36 cellular contexts compared by ENCODE assay signal in the genomic region with DNA sequence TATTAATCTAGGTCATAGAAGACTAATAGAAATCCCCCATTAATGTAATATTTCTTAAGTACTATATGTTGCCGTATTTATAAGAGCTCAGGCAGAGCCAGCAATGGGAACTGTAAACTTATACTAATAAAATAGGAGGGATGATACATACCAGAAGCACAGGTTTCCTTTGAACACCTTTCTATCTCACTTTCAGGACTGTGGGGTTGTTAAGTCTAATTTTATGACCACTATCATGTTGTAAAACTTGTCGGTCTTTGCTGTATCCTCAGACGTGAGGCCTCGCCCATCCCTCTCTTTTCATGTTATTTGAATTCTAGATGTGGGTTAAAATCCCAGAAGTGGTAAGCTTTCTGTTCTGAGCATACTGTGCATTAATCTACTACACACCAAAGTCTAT.
DNase-seq lines count a peak whose midpoint lies in the region; ATAC-seq, FAIRE-seq and TF ChIP-seq lines count a peak whose summit lies in the region.
"Had no signal": no experiment of that assay in that cellular context is flagged by ENCODE, and none has a peak within 500 bp of the region (broad histone marks: within the 10 kb centered on the region; RNA-seq: fewer than 3 reads in every experiment).

No MANE protein-coding gene starts in this region.

- no peak overlapping the region for H3K4me3 Mint-ChIP-seq in activated CD4-positive, alpha-beta memory T cell treated with anti-CD3 and anti-CD28 coated beads for 36 hours
- no peak overlapping the region for H3K4me3 Mint-ChIP-seq in CD4-positive, alpha-beta memory T cell
- H3K4me3 Mint-ChIP-seq: B cell; CD14-positive monocyte; CD4-positive, alpha-beta T cell; CD4-positive, CD25-positive, alpha-beta regulatory T cell; CD8-positive, alpha-beta memory T cell; CD8-positive, alpha-beta T cell had no signal

- H2AFZ ChIP-seq in hepatocyte: no peak overlapping the region

- H3K9me3 ChIP-seq in hepatocyte (ENCODE audit: low read depth) (no peaks in the 10 kb centered on the region), mucosa of descending colon (no peaks in the 10 kb centered on the region), small intestine (ENCODE audit: control insufficient read depth, low read depth) (no peaks in the 10 kb centered on the region)
- H3K9me3 ChIP-seq in CD4-positive, alpha-beta memory T cell (ENCODE audit: control insufficient read depth in 1 of 2, low read length in 2 of 2): no peaks in the 10 kb centered on the region
- H3K9me3 ChIP-seq: A549; BE2C; BLaER1; BLaER1 treated with 17β-estradiol and CSF1 and Interleukin-3, amounts not matched to agents 10 nM and 100 nM; Caco-2 had no signal

- no peaks in the 10 kb centered on the region for H3K27me3 Mint-ChIP-seq in activated CD4-positive, alpha-beta memory T cell treated with anti-CD3 and anti-CD28 coated beads for 36 hours
- H3K27me3 Mint-ChIP-seq in CD4-positive, alpha-beta memory T cell: no peaks in the 10 kb centered on the region
- H3K27me3 Mint-ChIP-seq: B cell; CD4-positive, alpha-beta T cell; CD4-positive, CD25-positive, alpha-beta regulatory T cell; CD8-positive, alpha-beta memory T cell had no signal

- CTCF ChIA-PET in activated CD4-positive, alpha-beta memory T cell treated with anti-CD3 and anti-CD28 coated beads for 36 hours (lab: Charles Lee): interaction anchor here (0.7 kb wide), 1 partner anchor 160 kb away, joined by 3 read pairs; no protein-coding TSS in a partner anchor
- CTCF ChIA-PET in CD4-positive, alpha-beta memory T cell (lab: Charles Lee; ENCODE audit: partially characterized antibody): interaction anchor here (1.0 kb wide), 1 partner anchor 31 kb away, joined by 3 read pairs; no protein-coding TSS in a partner anchor

- peaks cover 9% of the 10 kb centered on the region for H3K9me3 Mint-ChIP-seq in activated CD4-positive, alpha-beta memory T cell treated with anti-CD3 and anti-CD28 coated beads for 36 hours
- H3K9me3 Mint-ChIP-seq in CD4-positive, alpha-beta memory T cell: peaks cover 0 to 19% (median 6%) of the 10 kb centered on the region in 8 donors

- ATAC-seq in left colon (peak; percentile 86), mucosa of descending colon (peak; percentile 85)
- ATAC-seq: A549; CD8-positive, alpha-beta T cell had no signal

- FAIRE-seq in small intestine (lab: Jason Lieb, UNC): no peak
- FAIRE-seq: A204.1, A549, D721Med had no signal

- peaks cover 8% of the 10 kb centered on the region for H3K4me1 ChIP-seq in hepatocyte (ENCODE audit: insufficient read depth)
- H3K4me1 ChIP-seq in mucosa of descending colon (ENCODE audit: low read depth): no peaks in the 10 kb centered on the region
- no peaks in the 10 kb centered on the region for H3K4me1 ChIP-seq in small intestine (ENCODE audit: control insufficient read depth in 2 of 2, insufficient read depth in 1 of 2, low read depth in 1 of 2, low read length in 1 of 2)
- no peaks in the 10 kb centered on the region for H3K4me1 ChIP-seq in CD4-positive, alpha-beta memory T cell (ENCODE audit: insufficient read depth, low read length)
- H3K4me1 ChIP-seq: A549; BE2C; BLaER1; BLaER1 treated with 17β-estradiol and CSF1 and Interleukin-3, amounts not matched to agents 10 nM and 100 nM had no signal

- intact Hi-C loops in left colon (cut with DNase I, micrococcal nuclease) (no loop called here), mucosa of descending colon (cut with DNase I, micrococcal nuclease) (no loop called here)
- intact Hi-C loops in activated CD4-positive, alpha-beta memory T cell treated with anti-CD3 and anti-CD28 coated beads for 36 hours (cut with micrococcal nuclease): no loop called here
- intact Hi-C loops in CD4-positive, alpha-beta memory T cell (cut with micrococcal nuclease): no loop called here

- H3K4me1 Mint-ChIP-seq in activated CD4-positive, alpha-beta memory T cell treated with anti-CD3 and anti-CD28 coated beads for 36 hours (ENCODE audit: low read depth): no peaks in the 10 kb centered on the region
- H3K4me1 Mint-ChIP-seq in CD4-positive, alpha-beta memory T cell: no peaks in the 10 kb centered on the region
- H3K4me1 Mint-ChIP-seq: B cell; CD14-positive monocyte; CD4-positive, CD25-positive, alpha-beta regulatory T cell; CD8-positive, alpha-beta memory T cell had no signal

- no peaks in the 10 kb centered on the region for H3K9me2 ChIP-seq in hepatocyte (replicated peaks; ENCODE audit: insufficient read depth)

- no peaks in the 10 kb centered on the region for H3K79me2 ChIP-seq in hepatocyte

- H3K27ac ChIP-seq in hepatocyte (peak overlapping the region; percentile 13), small intestine (ENCODE audit: low read depth in 1 of 2, low read length in 1 of 2) (no peak overlapping the region)
- H3K27ac ChIP-seq in CD4-positive, alpha-beta memory T cell (ENCODE audit: low read depth, low read length): no peak overlapping the region
- H3K27ac ChIP-seq: 22Rv1; A549; BLaER1; BLaER1 treated with 17β-estradiol and CSF1 and Interleukin-3, amounts not matched to agents 10 nM and 100 nM; C4-2B had no signal

- no peak overlapping the region for H3K27ac Mint-ChIP-seq in activated CD4-positive, alpha-beta memory T cell treated with anti-CD3 and anti-CD28 coated beads for 36 hours
- H3K27ac Mint-ChIP-seq in CD4-positive, alpha-beta memory T cell: no peak overlapping the region
- H3K27ac Mint-ChIP-seq: B cell; CD14-positive monocyte; CD4-positive, alpha-beta T cell; CD4-positive, CD25-positive, alpha-beta regulatory T cell; CD8-positive, alpha-beta memory T cell; CD8-positive, alpha-beta T cell had no signal

- H3K27me3 ChIP-seq in hepatocyte: no peaks in the 10 kb centered on the region
- H3K27me3 ChIP-seq in small intestine (ENCODE audit: control insufficient read depth in 2 of 2, insufficient read depth in 2 of 2, low read length in 2 of 2): no peaks in the 10 kb centered on the region
- no peaks in the 10 kb centered on the region for H3K27me3 ChIP-seq in CD4-positive, alpha-beta memory T cell (ENCODE audit: insufficient read depth, low read length)
- H3K27me3 ChIP-seq: BE2C; BLaER1; BLaER1 treated with 17β-estradiol and CSF1 and Interleukin-3, amounts not matched to agents 10 nM and 100 nM had no signal

- DNase-seq in hepatocyte (ENCODE audit: low spot score) (peak; percentile 21), left colon (no peak), mucosa of descending colon (peak in 1 of 3 donors; percentile 14), small intestine (peak; percentile 23), midbrain (lab: John Stamatoyannopoulos, UW) (no peak), cortex of kidney (lab: John Stamatoyannopoulos, UW) (no peak)
- DNase-seq in activated CD4-positive, alpha-beta memory T cell treated with anti-CD3 and anti-CD28 coated beads for 36 hours: no peak
- DNase-seq in CD4-positive, alpha-beta memory T cell: no peak
- DNase-seq: 8988T; ACHN; AML-193; BE2C; C1 segment of cervical spinal cord; Calu3; CD4-positive, alpha-beta T cell; CD4-positive, CD25-positive, alpha-beta regulatory T cell; CD8-positive, alpha-beta memory T cell; CD8-positive, alpha-beta T cell; COR-L47; DMS 273 treated with DMSO at 0.1 percent for 48 hours; DMS153; DMS53; DMS79; DMS79 treated with DMSO at 0.1 percent for 48 hours; DND-41; EL had no signal

- H4K20me1 ChIP-seq in hepatocyte (ENCODE audit: insufficient read depth, poor library complexity, severe bottlenecking): no peaks in the 10 kb centered on the region
- H4K20me1 ChIP-seq: BLaER1; BLaER1 treated with 17β-estradiol and CSF1 and Interleukin-3, amounts not matched to agents 10 nM and 100 nM had no signal

- 38% methylated on average over 4 of the region's 4 CpGs for WGBS in hepatocyte (ENCODE audit: low lambda C conversion rate, missing lambda C conversion rate)
- 17 to 41% (median 24%) methylated on average over 4 of the region's 4 CpGs for WGBS in small intestine, 3 donors

- no peaks in the 10 kb centered on the region for H3K36me3 Mint-ChIP-seq in activated CD4-positive, alpha-beta memory T cell treated with anti-CD3 and anti-CD28 coated beads for 36 hours
- H3K36me3 Mint-ChIP-seq in CD4-positive, alpha-beta memory T cell: no peaks in the 10 kb centered on the region
- H3K36me3 Mint-ChIP-seq: CD14-positive monocyte; CD4-positive, CD25-positive, alpha-beta regulatory T cell; CD8-positive, alpha-beta memory T cell; CD8-positive, alpha-beta T cell had no signal

- H3K4me3 ChIP-seq in hepatocyte (no peak overlapping the region), mucosa of descending colon (no peak overlapping the region), small intestine (ENCODE audit: low read depth in 1 of 2, low read length in 2 of 2) (no peak overlapping the region)
- no peak overlapping the region for H3K4me3 ChIP-seq in CD4-positive, alpha-beta memory T cell (ENCODE audit: low read length in 2 of 2)
- H3K4me3 ChIP-seq: A549; BLaER1; BLaER1 treated with 17β-estradiol and CSF1 and Interleukin-3, amounts not matched to agents 10 nM and 100 nM had no signal

- POLR2A ChIA-PET in activated CD4-positive, alpha-beta memory T cell treated with anti-CD3 and anti-CD28 coated beads for 36 hours (lab: Charles Lee): no interaction called here
- POLR2A ChIA-PET in CD4-positive, alpha-beta memory T cell (lab: Charles Lee; ENCODE audit: partially characterized antibody): no interaction called here

- TF ChIP-seq CTCF in hepatocyte (IDR thresholded peaks at IDR 0.05; ENCODE audit: poor library complexity) (no peak), mucosa of descending colon (IDR thresholded peaks at IDR 0.05) (no peak)

- H3K36me3 ChIP-seq in hepatocyte (replicated peaks; ENCODE audit: insufficient read depth, low read depth) (no peaks in the 10 kb centered on the region), mucosa of descending colon (ENCODE audit: low read depth) (no peaks in the 10 kb centered on the region), small intestine (ENCODE audit: control insufficient read depth in 2 of 2, insufficient read depth in 2 of 2, low read length in 2 of 2) (no peaks in the 10 kb centered on the region)
- H3K36me3 ChIP-seq in CD4-positive, alpha-beta memory T cell (ENCODE audit: insufficient read depth, low read length): no peaks in the 10 kb centered on the region
- H3K36me3 ChIP-seq: BE2C; BLaER1; BLaER1 treated with 17β-estradiol and CSF1 and Interleukin-3, amounts not matched to agents 10 nM and 100 nM had no signal

- H3K4me2 ChIP-seq in hepatocyte: peak overlapping the region; percentile 6
- H3K4me2 ChIP-seq: A549; BLaER1; BLaER1 treated with 17β-estradiol and CSF1 and Interleukin-3, amounts not matched to agents 10 nM and 100 nM had no signal

Comparison
In these comparisons a context has a peak if more than half of its experiments do, and no peak if none do; other contexts are left out.
1. DNase-seq: peak in hepatocyte (single experiment) and small intestine (single experiment); none in left colon (0 of 2), activated CD4-positive, alpha-beta memory T cell treated with anti-CD3 and anti-CD28 coated beads for 36 hours (single experiment), CD4-positive, alpha-beta memory T cell (0 of 5), midbrain (single experiment) and cortex of kidney (single experiment).